ENCODE assay signal across 8 cellular contexts in the genomic region with DNA sequence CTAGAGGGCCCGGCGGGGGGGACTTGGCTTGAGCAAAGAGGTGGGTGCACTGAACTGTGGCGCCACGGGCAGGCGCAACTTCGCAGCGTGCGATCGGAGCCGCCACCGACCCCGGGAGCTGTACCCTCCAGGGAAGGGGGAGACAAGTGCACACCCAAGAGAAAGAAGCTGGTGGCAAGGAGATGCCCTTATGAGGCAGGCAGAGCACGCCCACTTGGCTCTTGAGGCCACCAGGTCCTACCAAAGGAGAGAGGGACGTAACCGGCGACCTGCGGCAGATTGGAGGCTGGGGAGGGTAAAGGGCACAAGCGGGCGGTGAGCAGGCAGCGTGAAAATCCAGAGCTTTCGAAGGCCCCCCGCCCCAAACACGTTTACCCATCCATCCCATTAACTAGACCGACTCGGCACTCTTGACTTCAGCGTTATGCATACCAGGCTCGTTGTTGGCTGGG. TPM values are rescaled to one million over a fixed set of nuclear protein-coding genes. Genes with fewer than 3 reads are reported as not detected.
DNase-seq lines count a peak whose midpoint lies in the region; ATAC-seq and TF ChIP-seq lines count a peak whose summit lies in the region.

No MANE protein-coding gene starts in this region.

- no peaks in the 10 kb centered on the region for H4K20me1 ChIP-seq in SU-DHL-6 (ENCODE audit: low read depth, low read length)

- H3K9me2 ChIP-seq in SU-DHL-6 (replicated peaks; ENCODE audit: insufficient read depth, low read length), result no peaks in the 10 kb centered on the region

- CTCF ChIA-PET in AG04449 (lab: Yijun Ruan, JAX), result interaction anchor here (1.2 to 18.1 kb wide), 10 partner anchors 10 to 399 kb away, joined by 3 to 355 read pairs (median 12); no protein-coding TSS in a partner anchor

- no peaks in the 10 kb centered on the region for H3K79me2 ChIP-seq in SU-DHL-6 (ENCODE audit: insufficient read depth, low read length)

- POLR2A ChIA-PET in AG04449 (lab: Yijun Ruan, JAX), result interaction anchor here (0.6 to 5.0 kb wide), 6 partner anchors 10 to 208 kb away, joined by 3 to 76 read pairs (median 4); a partner anchor contains a TSS

- DNase-seq in AG04449 (ENCODE audit: low read depth, low spot score), result no peak
- DNase-seq in fibroblast of villous mesenchyme (ENCODE audit: low read depth), result no peak
- no peak for DNase-seq in hypothalamus (lab: John Stamatoyannopoulos, UW)

- peaks cover 3 to 66% (median 64%) of the 10 kb centered on the region in 5 donors for H3K4me1 ChIP-seq in subcutaneous abdominal adipose tissue (ENCODE audit: control insufficient read depth in 5 of 5, insufficient read depth in 5 of 5, low read length in 5 of 5)

- H3K27me3 ChIP-seq in SU-DHL-6 (ENCODE audit: low read length) (no peaks in the 10 kb centered on the region), subcutaneous abdominal adipose tissue (ENCODE audit: control insufficient read depth in 5 of 5, insufficient read depth in 4 of 5, low read length in 5 of 5) (peaks cover 76 to 95% (median 81%) of the 10 kb centered on the region in 5 donors)

- H3K36me3 ChIP-seq in SU-DHL-6 (ENCODE audit: low read length) (no peaks in the 10 kb centered on the region), subcutaneous abdominal adipose tissue (ENCODE audit: control insufficient read depth in 5 of 5, insufficient read depth in 5 of 5, low read length in 5 of 5) (no peaks in the 10 kb centered on the region)

- ATAC-seq in HG03095 (IDR thresholded peaks at IDR 0.05; ENCODE audit: unreplicated experiment) (no peak), GM18520 (IDR thresholded peaks at IDR 0.05; ENCODE audit: unreplicated experiment) (no peak)

- H3K27ac ChIP-seq in SU-DHL-6 (ENCODE audit: low read depth, low read length) (no peak overlapping the region), subcutaneous abdominal adipose tissue (ENCODE audit: low read depth, low read length) (no peak overlapping the region)

- peaks cover 8% of the 10 kb centered on the region; the same call in 1 of the 2 replicates for H3F3A ChIP-seq in SU-DHL-6 (ENCODE audit: insufficient read depth)

- TF ChIP-seq CTCF in AG04449 (IDR thresholded peaks at IDR 0.05; ENCODE audit: insufficient read depth, low read length, missing control alignments) (peak; percentile 18), GM12875 (IDR thresholded peaks at IDR 0.05; ENCODE audit: borderline replicate concordance, insufficient read depth, low read depth, low read length) (no peak), SU-DHL-6 (IDR thresholded peaks at IDR 0.05; ENCODE audit: insufficient read depth, low read length, poor library complexity, severe bottlenecking) (no peak), fibroblast of villous mesenchyme (IDR thresholded peaks at IDR 0.05; ENCODE audit: insufficient read depth, low read depth, low read length) (no peak)

- H3K4me3 ChIP-seq in AG04449 (ENCODE audit: low read depth, low read length), result peak overlapping the region; percentile 81
- H3K4me3 ChIP-seq in GM12875 (ENCODE audit: low read depth, low read length), result peak overlapping the region; percentile 55
- H3K4me3 ChIP-seq in SU-DHL-6 (ENCODE audit: insufficient read depth, low read length, poor library complexity, severe bottlenecking), result peak overlapping the region; percentile 55
- H3K4me3 ChIP-seq in fibroblast of villous mesenchyme (ENCODE audit: low read depth, low read length), result peak overlapping the region; percentile 61
- H3K4me3 ChIP-seq in subcutaneous abdominal adipose tissue (ENCODE audit: low read depth in 1 of 5, low read length in 5 of 5), result peak overlapping the region; percentile 6 to 65 (median 60)

- no peaks in the 10 kb centered on the region for H3K9me3 ChIP-seq in SU-DHL-6 (ENCODE audit: insufficient read depth, low read length)
- H3K9me3 ChIP-seq in subcutaneous abdominal adipose tissue (ENCODE audit: control insufficient read depth in 5 of 5, low read length in 5 of 5), result peaks cover 0 to 4% (median 0%) of the 10 kb centered on the region in 5 donors

- H3K9ac ChIP-seq in SU-DHL-6 (ENCODE audit: low read length), result peak overlapping the region; percentile 49
- no peak overlapping the region for H3K9ac ChIP-seq in subcutaneous abdominal adipose tissue (ENCODE audit: low read length in 5 of 5)

- H2AFZ ChIP-seq in SU-DHL-6 (ENCODE audit: low read depth, low read length, severe bottlenecking), result peak overlapping the region; percentile 76

- H3K4me2 ChIP-seq in SU-DHL-6 (ENCODE audit: low read depth, low read length, poor library complexity, severe bottlenecking), result peak overlapping the region; percentile 84

RNA-seq across cellular contexts. Expression of a gene that starts 1.0 kb away (rescaled TPM):
- under 0.01 TPM in 2 replicates for total RNA-seq in fibroblast of villous mesenchyme

RNA-seq across cellular contexts. Expression of a gene that starts 16.4 kb away (rescaled TPM):
- not detected in 2 replicates for total RNA-seq in fibroblast of villous mesenchyme
